20 cellular contexts compared by ENCODE assay signal in genomic region chr11:102325088-102325487, GRCh38. TPM values are rescaled to one million over a fixed set of nuclear protein-coding genes. Genes with fewer than 3 reads are reported as not detected.
DNase-seq lines count a peak whose midpoint lies in the region; ATAC-seq and FAIRE-seq lines count a peak whose summit lies in the region.
"Had no signal": no experiment of that assay in that cellular context is flagged by ENCODE, and none has a peak within 500 bp of the region (broad histone marks: within the 10 kb centered on the region; RNA-seq: fewer than 3 reads in every experiment).

No MANE protein-coding gene starts in this region.

- peak overlapping the region; percentile 54 for H3K27ac ChIP-seq in naive thymus-derived CD4-positive, alpha-beta T cell (ENCODE audit: low read depth, low read length)
- H3K27ac ChIP-seq: ascending aorta; BLaER1 treated with 17β-estradiol and CSF1 and Interleukin-3, amounts not matched to agents 10 nM and 100 nM; neutrophil; thoracic aorta had no signal

- no peaks in the 10 kb centered on the region for H3K9me3 ChIP-seq in naive thymus-derived CD4-positive, alpha-beta T cell (ENCODE audit: control insufficient read depth in 2 of 3, low read length in 3 of 3)
- H3K9me3 ChIP-seq: ascending aorta; BLaER1 treated with 17β-estradiol and CSF1 and Interleukin-3, amounts not matched to agents 10 nM and 100 nM; neutrophil; thoracic aorta had no signal

- peaks cover 28 to 36% (median 31%) of the 10 kb centered on the region in 3 experiments for H3K36me3 ChIP-seq in naive thymus-derived CD4-positive, alpha-beta T cell (ENCODE audit: control insufficient read depth in 2 of 3, insufficient read depth in 3 of 3, low read length in 3 of 3)
- H3K36me3 ChIP-seq: neutrophil, thoracic aorta had no signal

- H3K4me3 ChIP-seq in naive thymus-derived CD4-positive, alpha-beta T cell (ENCODE audit: low read length), result no peak overlapping the region
- H3K4me3 ChIP-seq: ascending aorta; BLaER1 treated with 17β-estradiol and CSF1 and Interleukin-3, amounts not matched to agents 10 nM and 100 nM; thoracic aorta had no signal

- CTCF ChIA-PET in naive thymus-derived CD4-positive, alpha-beta T cell (lab: Charles Lee), result interaction anchor here (1.9 to 2.2 kb wide), 2 partner anchors 31 to 35 kb away, joined by 9 to 10 read pairs; no protein-coding TSS in a partner anchor

- in situ Hi-C loops in G401 (cut with HindIII; ENCODE audit: low sequenced_read_pairs), result no loop called here

- peaks cover 32% of the 10 kb centered on the region for H3K4me1 Mint-ChIP-seq in T-helper 1 cell treated with Interleukin-12 subunit alpha and Interleukin-12 subunit beta and Interleukin-4 antibody, amounts not matched to agents 30 μg/mL and 1 μg/mL, for 36 hours (ENCODE audit: low read depth)
- peaks cover 57% of the 10 kb centered on the region for H3K4me1 Mint-ChIP-seq in activated T-helper 1 cell treated with anti-CD3 and anti-CD28 coated beads, Interleukin-12 subunit alpha, Interleukin-12 subunit beta, Interleukin-2, Interleukin-4 antibody, amounts not matched to agents 30 ng/mL and 10 ng/mL and 1 ng/mL, durations not matched to agents 14 hours and 24 hours and 36 hours (ENCODE audit: low read depth)
- peaks cover 25 to 66% (median 57%) of the 10 kb centered on the region in 7 donors for H3K4me1 Mint-ChIP-seq in naive thymus-derived CD4-positive, alpha-beta T cell

- H3K27me3 Mint-ChIP-seq in T-helper 1 cell treated with Interleukin-12 subunit alpha and Interleukin-12 subunit beta and Interleukin-4 antibody, amounts not matched to agents 30 μg/mL and 1 μg/mL, for 36 hours (ENCODE audit: low read depth), result no peaks in the 10 kb centered on the region
- H3K27me3 Mint-ChIP-seq in activated T-helper 1 cell treated with anti-CD3 and anti-CD28 coated beads, Interleukin-12 subunit alpha, Interleukin-12 subunit beta, Interleukin-2, Interleukin-4 antibody, amounts not matched to agents 30 ng/mL and 10 ng/mL and 1 ng/mL, durations not matched to agents 14 hours and 24 hours and 36 hours (ENCODE audit: insufficient read depth), result no peaks in the 10 kb centered on the region
- no peaks in the 10 kb centered on the region for H3K27me3 Mint-ChIP-seq in naive thymus-derived CD4-positive, alpha-beta T cell

- H3K4me3 Mint-ChIP-seq in T-helper 1 cell treated with Interleukin-12 subunit alpha and Interleukin-12 subunit beta and Interleukin-4 antibody, amounts not matched to agents 30 μg/mL and 1 μg/mL, for 36 hours, result no peak overlapping the region
- peak overlapping the region; percentile 57 for H3K4me3 Mint-ChIP-seq in activated T-helper 1 cell treated with anti-CD3 and anti-CD28 coated beads, Interleukin-12 subunit alpha, Interleukin-12 subunit beta, Interleukin-2, Interleukin-4 antibody, amounts not matched to agents 30 ng/mL and 10 ng/mL and 1 ng/mL, durations not matched to agents 14 hours and 24 hours and 36 hours
- H3K4me3 Mint-ChIP-seq in naive thymus-derived CD4-positive, alpha-beta T cell, result peak overlapping the region in 2 of 10 donors; percentile 16 to 47

- DNase-seq in T-helper 1 cell (no peak), HTR-8/SVneo (ENCODE audit: insufficient read length, low spot score) (no peak), urothelium cell line (ENCODE audit: low spot score) (no peak), G401 (ENCODE audit: low spot score) (no peak)
- no peak for DNase-seq in activated T-helper 1 cell treated with anti-CD3 and anti-CD28 coated beads, Interleukin-12 subunit alpha, Interleukin-12 subunit beta, Interleukin-2, Interleukin-4 antibody, amounts not matched to agents 30 ng/mL and 10 ng/mL and 1 ng/mL, durations not matched to agents 14 hours and 24 hours and 36 hours (ENCODE audit: low spot score)
- DNase-seq in naive thymus-derived CD4-positive, alpha-beta T cell, result peak in 1 of 9 donors; percentile 38
- DNase-seq: activated naive CD4-positive, alpha-beta T cell; DMS79 treated with DMSO at 0.1 percent for 48 hours; HCEC 1CT; MV-4-11; NCI-H187 treated with DMSO at 0.1 percent for 48 hours; NCI-H446; NK-92 treated with Interleukin-12 subunit alpha and Interleukin-12 subunit beta, amount 100 ng/mL, for 24 hours had no signal

- intact Hi-C loops in activated T-helper 1 cell treated with anti-CD3 and anti-CD28 coated beads, Interleukin-12 subunit alpha, Interleukin-12 subunit beta, Interleukin-2, Interleukin-4 antibody, amounts not matched to agents 30 ng/mL and 10 ng/mL and 1 ng/mL, durations not matched to agents 14 hours and 24 hours and 36 hours (cut with micrococcal nuclease), result no loop called here
- intact Hi-C loops in naive thymus-derived CD4-positive, alpha-beta T cell (cut with micrococcal nuclease), result loop anchor here in 1 of 2 donors (5.0 kb wide), 1 partner anchor 413 kb away; no protein-coding TSS in a partner anchor

- no peak for ATAC-seq in naive thymus-derived CD4-positive, alpha-beta T cell
- no peak for ATAC-seq in HG02571 (IDR thresholded peaks at IDR 0.05; ENCODE audit: unreplicated experiment)

- peak overlapping the region; percentile 59 for H3K27ac Mint-ChIP-seq in T-helper 1 cell treated with Interleukin-12 subunit alpha and Interleukin-12 subunit beta and Interleukin-4 antibody, amounts not matched to agents 30 μg/mL and 1 μg/mL, for 36 hours
- H3K27ac Mint-ChIP-seq in activated T-helper 1 cell treated with anti-CD3 and anti-CD28 coated beads, Interleukin-12 subunit alpha, Interleukin-12 subunit beta, Interleukin-2, Interleukin-4 antibody, amounts not matched to agents 30 ng/mL and 10 ng/mL and 1 ng/mL, durations not matched to agents 14 hours and 24 hours and 36 hours, result no peak overlapping the region
- peak overlapping the region in 7 of 9 donors; percentile 33 to 94 (median 67) for H3K27ac Mint-ChIP-seq in naive thymus-derived CD4-positive, alpha-beta T cell

- H3K4me1 ChIP-seq in naive thymus-derived CD4-positive, alpha-beta T cell (ENCODE audit: control insufficient read depth in 2 of 2, insufficient read depth in 2 of 2, low read length in 2 of 2), result peaks cover 23 to 29% of the 10 kb centered on the region in 2 donors

- FAIRE-seq in HTR-8/SVneo (lab: Jason Lieb, UNC) (peak; percentile 79), urothelium cell line (lab: Jason Lieb, UNC) (no peak)
- FAIRE-seq: endometrium had no signal

- H3K9me3 Mint-ChIP-seq in T-helper 1 cell treated with Interleukin-12 subunit alpha and Interleukin-12 subunit beta and Interleukin-4 antibody, amounts not matched to agents 30 μg/mL and 1 μg/mL, for 36 hours, result no peaks in the 10 kb centered on the region
- H3K9me3 Mint-ChIP-seq in activated T-helper 1 cell treated with anti-CD3 and anti-CD28 coated beads, Interleukin-12 subunit alpha, Interleukin-12 subunit beta, Interleukin-2, Interleukin-4 antibody, amounts not matched to agents 30 ng/mL and 10 ng/mL and 1 ng/mL, durations not matched to agents 14 hours and 24 hours and 36 hours, result no peaks in the 10 kb centered on the region
- H3K9me3 Mint-ChIP-seq in naive thymus-derived CD4-positive, alpha-beta T cell, result no peaks in the 10 kb centered on the region

- POLR2A ChIA-PET in naive thymus-derived CD4-positive, alpha-beta T cell (lab: Charles Lee), result interaction anchor here (1.7 kb wide), 1 partner anchor 31 kb away, joined by 10 read pairs; no protein-coding TSS in a partner anchor

- no peaks in the 10 kb centered on the region for H3K27me3 ChIP-seq in naive thymus-derived CD4-positive, alpha-beta T cell (ENCODE audit: control insufficient read depth in 2 of 2, insufficient read depth in 2 of 2, low read length in 2 of 2)
- H3K27me3 ChIP-seq: ascending aorta; BLaER1 treated with 17β-estradiol and CSF1 and Interleukin-3, amounts not matched to agents 10 nM and 100 nM; neutrophil had no signal

- H3K36me3 Mint-ChIP-seq in T-helper 1 cell treated with Interleukin-12 subunit alpha and Interleukin-12 subunit beta and Interleukin-4 antibody, amounts not matched to agents 30 μg/mL and 1 μg/mL, for 36 hours (ENCODE audit: low read depth), result peaks cover 67% of the 10 kb centered on the region
- H3K36me3 Mint-ChIP-seq in activated T-helper 1 cell treated with anti-CD3 and anti-CD28 coated beads, Interleukin-12 subunit alpha, Interleukin-12 subunit beta, Interleukin-2, Interleukin-4 antibody, amounts not matched to agents 30 ng/mL and 10 ng/mL and 1 ng/mL, durations not matched to agents 14 hours and 24 hours and 36 hours (ENCODE audit: low read depth), result peaks cover 68% of the 10 kb centered on the region
- H3K36me3 Mint-ChIP-seq in naive thymus-derived CD4-positive, alpha-beta T cell, result peaks cover 0 to 42% (median 41%) of the 10 kb centered on the region in 5 donors

RNA-seq across cellular contexts. Expression of gene BIRC3, which starts 7.8 kb away (rescaled TPM):
- total RNA-seq in activated T-helper 1 cell treated with anti-CD3 and anti-CD28 coated beads, Interleukin-12 subunit alpha, Interleukin-12 subunit beta, Interleukin-2, Interleukin-4 antibody, amounts not matched to agents 30 ng/mL and 10 ng/mL and 1 ng/mL, durations not matched to agents 14 hours and 24 hours and 36 hours, result 101 and 108 TPM in 2 replicates
- total RNA-seq in naive thymus-derived CD4-positive, alpha-beta T cell, result 100 to 1,000 TPM in 3 of 5 experiments, 10 to 100 TPM in 2; 62.3 to 160 (median 128) TPM
- 10 to 100 TPM; 18.8 to 47.7 TPM for polyA plus RNA-seq in naive thymus-derived CD4-positive, alpha-beta T cell
- total RNA-seq in G401 (2014; rRNA removed; shearing (Covaris generic)), result 0.07 TPM in 1 of 2 replicates, not detected in the other

RNA-seq across cellular contexts. Expression of gene BIRC2, which starts 21.9 kb away (rescaled TPM):
- total RNA-seq in activated T-helper 1 cell treated with anti-CD3 and anti-CD28 coated beads, Interleukin-12 subunit alpha, Interleukin-12 subunit beta, Interleukin-2, Interleukin-4 antibody, amounts not matched to agents 30 ng/mL and 10 ng/mL and 1 ng/mL, durations not matched to agents 14 hours and 24 hours and 36 hours, result 30.6 and 33.3 TPM in 2 replicates
- 100 to 1,000 TPM in 1 of 5 experiments, 10 to 100 TPM in 4; 37.5 to 103 (median 72.0) TPM for total RNA-seq in naive thymus-derived CD4-positive, alpha-beta T cell
- polyA plus RNA-seq in naive thymus-derived CD4-positive, alpha-beta T cell, result 10 to 100 TPM; 35.2 to 42.8 TPM
- 97.0 and 105 TPM in 2 replicates for total RNA-seq in G401 (2014; rRNA removed; shearing (Covaris generic))

Comparison
In these comparisons a context has a peak if more than half of its experiments do, and no peak if none do; other contexts are left out.
1. RNA of gene BIRC3, which starts 7.8 kb away (total RNA-seq): 62.3 to 160 TPM in naive thymus-derived CD4-positive, alpha-beta T cell and 101 to 108 TPM in activated T-helper 1 cell treated with anti-CD3 and anti-CD28 coated beads, Interleukin-12 subunit alpha, Interleukin-12 subunit beta, Interleukin-2, Interleukin-4 antibody, amounts not matched to agents 30 ng/mL and 10 ng/mL and 1 ng/mL, durations not matched to agents 14 hours and 24 hours and 36 hours; 0.07 TPM in G401; every median in the first group is over 10 times any median in the second.